ENCODE assay signal across 16 cellular contexts in the genomic region with DNA sequence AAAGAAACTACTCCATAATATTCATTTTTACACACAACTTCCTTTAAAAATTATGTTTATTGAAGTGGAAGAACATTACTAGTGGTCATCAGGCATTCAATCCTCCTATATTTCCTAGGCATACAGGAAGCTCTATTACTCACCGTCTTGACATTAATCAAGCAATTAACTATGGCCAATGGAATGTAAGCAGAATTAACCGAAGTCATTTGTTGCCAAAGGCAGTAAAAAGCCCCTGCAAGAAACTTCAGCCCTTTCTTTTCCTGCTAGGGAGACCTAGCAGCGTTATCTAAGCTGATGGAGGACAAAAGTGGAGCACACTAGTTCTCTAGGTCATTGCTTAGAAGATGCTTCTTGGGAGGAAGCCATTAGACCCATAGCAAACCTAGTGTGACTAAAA.
A peak's percentile ranks its signal among the peaks of the same experiment; 100 is the strongest.
DNase-seq lines count a peak whose midpoint lies in the region; ATAC-seq, FAIRE-seq and TF ChIP-seq lines count a peak whose summit lies in the region.
"Had no signal": no experiment of that assay in that cellular context is flagged by ENCODE, and none has a peak within 500 bp of the region (broad histone marks: within the 10 kb centered on the region; RNA-seq: fewer than 3 reads in every experiment).

No MANE protein-coding gene starts in this region.

- H3K36me3 ChIP-seq in IMR-90 (ENCODE audit: control insufficient read depth, insufficient read depth, low read length) (no peaks in the 10 kb centered on the region), keratinocyte (ENCODE audit: control insufficient read depth in 2 of 2, extremely low read depth in 1 of 2, insufficient read depth in 2 of 2, low read length in 2 of 2) (no peaks in the 10 kb centered on the region), gastroesophageal sphincter (no peaks in the 10 kb centered on the region), trophoblast cell (ENCODE audit: control insufficient read depth in 1 of 2, insufficient read depth in 2 of 2, low read length in 2 of 2) (no peaks in the 10 kb centered on the region)
- H3K36me3 ChIP-seq: SJCRH30 had no signal

- in situ Hi-C loops in IMR-90 (cut with MboI; ENCODE audit: low sequenced_read_pairs) (no loop called here), astrocyte of the cerebellum (cut with HindIII; ENCODE audit: low sequenced_read_pairs) (no loop called here)

- DNase-seq in Daoy (ENCODE audit: low read depth) (peak; percentile 22), IMR-90 (peak; percentile 81), astrocyte of the cerebellum (ENCODE audit: low read depth) (peak; percentile 26), keratinocyte (ENCODE audit: low read depth, low spot score) (no peak), trophoblast cell (no peak), A172 (ENCODE audit: low spot score) (no peak)
- DNase-seq: DMS79 treated with DMSO at 0.1 percent for 48 hours, Kasumi-1, NCI-H187 treated with DMSO at 0.1 percent for 48 hours, NCI-H2171, NCI-H774, SJCRH30 had no signal

- WGBS in IMR-90 (ENCODE audit: extremely low coverage in 2 of 2, insufficient read length in 1 of 2), 2 experiments: no CpG with 5 or more reads among the region's 3 CpGs
- 31 to 45% methylated on average over 3 of the region's 3 CpGs for WGBS in gastroesophageal sphincter (ENCODE audit: low coverage in 1 of 2), 2 donors
- no CpG with 5 or more reads among the region's 3 CpGs for WGBS in trophoblast cell (ENCODE audit: extremely low coverage, insufficient coverage, insufficient read length)

- H3K23ac ChIP-seq in IMR-90 (ENCODE audit: low read depth, low read length): no peak overlapping the region
- no peak overlapping the region for H3K23ac ChIP-seq in trophoblast cell (ENCODE audit: low read length)

- ATAC-seq in IMR-90 (ENCODE audit: low read depth): peak; percentile 71
- ATAC-seq in GM18867 (IDR thresholded peaks at IDR 0.05; ENCODE audit: unreplicated experiment): no peak
- ATAC-seq in gastroesophageal sphincter: no peak
- ATAC-seq: A549 had no signal

- H3K79me1 ChIP-seq in IMR-90 (ENCODE audit: low read depth in 1 of 2, low read length in 2 of 2) (no peaks in the 10 kb centered on the region), trophoblast cell (ENCODE audit: low read length) (no peaks in the 10 kb centered on the region)

- dilution Hi-C loops in IMR-90 (cut with HindIII; ENCODE audit: low sequenced_read_pairs, unreplicated experiment): no loop called here
- dilution Hi-C loops in keratinocyte (cut with MboI; ENCODE audit: extremely low pct_ligation_motif_present, low sequenced_read_pairs): no loop called here

- no peak overlapping the region for H4K12ac ChIP-seq in trophoblast cell (ENCODE audit: low read depth, low read length)

- no peak overlapping the region for H3K56ac ChIP-seq in IMR-90 (ENCODE audit: extremely low read depth, insufficient read depth, low read length)

- POLR2A ChIA-PET in IMR-90 (lab: Charles Lee; ENCODE audit: unreplicated experiment): no interaction called here

- H3K4ac ChIP-seq in IMR-90 (ENCODE audit: low read depth, low read length): peak overlapping the region; percentile 37; the same call in 1 of the 2 replicates
- H3K4ac ChIP-seq in trophoblast cell (ENCODE audit: low read depth, low read length): no peak overlapping the region

- intact Hi-C loops in IMR-90 (cut with micrococcal nuclease): no loop called here

- H3K14ac ChIP-seq in IMR-90 (replicated peaks; ENCODE audit: low read depth, low read length) (no peak overlapping the region), trophoblast cell (ENCODE audit: low read length) (no peak overlapping the region)

- H2BK12ac ChIP-seq in trophoblast cell (ENCODE audit: low read length): no peak overlapping the region

- H3K4me3 ChIP-seq in IMR-90 (ENCODE audit: insufficient read depth, low read depth, low read length) (no peak overlapping the region), astrocyte of the cerebellum (ENCODE audit: low read depth, low read length) (no peak overlapping the region), keratinocyte (ENCODE audit: control insufficient read depth in 2 of 3, extremely low read depth in 1 of 3, insufficient read depth in 2 of 3, low read depth in 1 of 3, low read length in 3 of 3) (no peak overlapping the region), gastroesophageal sphincter (no peak overlapping the region), trophoblast cell (ENCODE audit: low read depth, low read length) (no peak overlapping the region)
- H3K4me3 ChIP-seq: A549, SJCRH30 had no signal

- H2BK15ac ChIP-seq in IMR-90 (ENCODE audit: low read depth, low read length): 0 out of 3 replicates have a peak overlapping the region, but pooled peaks have one; percentile 45

- no peak overlapping the region for H2AK9ac ChIP-seq in IMR-90 (replicated peaks; ENCODE audit: low read depth, low read length, poor library complexity)

- no peaks in the 10 kb centered on the region for H3K27me3 ChIP-seq in IMR-90 (ENCODE audit: control insufficient read depth, insufficient read depth, low read length)
- H3K27me3 ChIP-seq in keratinocyte (ENCODE audit: control insufficient read depth, extremely low read depth, insufficient read depth, low read length): no peaks in the 10 kb centered on the region
- H3K27me3 ChIP-seq in gastroesophageal sphincter: no peaks in the 10 kb centered on the region
- H3K27me3 ChIP-seq in trophoblast cell (ENCODE audit: insufficient read depth, low read length): no peaks in the 10 kb centered on the region
- H3K27me3 ChIP-seq: SJCRH30 had no signal

- H2AFZ ChIP-seq in IMR-90 (replicated peaks; ENCODE audit: low read length, poor library complexity) (no peak overlapping the region), keratinocyte (ENCODE audit: control insufficient read depth, low read length) (peak overlapping the region; percentile 30), trophoblast cell (ENCODE audit: insufficient read depth, low read length, poor library complexity) (no peak overlapping the region)

- H2BK120ac ChIP-seq in IMR-90 (ENCODE audit: low read depth, low read length) (peak overlapping the region; percentile 63), trophoblast cell (ENCODE audit: insufficient read depth, low read length, poor library complexity) (no peak overlapping the region)

- H4K20me1 ChIP-seq in IMR-90 (ENCODE audit: insufficient read depth, low read length) (no peaks in the 10 kb centered on the region), keratinocyte (ENCODE audit: control insufficient read depth, extremely low read depth, insufficient read depth, low read length) (no peaks in the 10 kb centered on the region)

- H3K4me2 ChIP-seq in IMR-90 (ENCODE audit: low read depth, low read length): peak overlapping the region; percentile 95; the same call in 1 of the 2 replicates
- H3K4me2 ChIP-seq in keratinocyte (ENCODE audit: control insufficient read depth, extremely low read depth, insufficient read depth, low read depth, low read length): no peak overlapping the region
- no peak overlapping the region for H3K4me2 ChIP-seq in trophoblast cell (ENCODE audit: low read length)
- H3K4me2 ChIP-seq: A549 had no signal

- H2AK5ac ChIP-seq in IMR-90 (ENCODE audit: low read depth, low read length): no peak overlapping the region
- no peak overlapping the region for H2AK5ac ChIP-seq in trophoblast cell (ENCODE audit: low read length)

- H4K5ac ChIP-seq in IMR-90 (ENCODE audit: low read depth, low read length): peak overlapping the region; percentile 92; the same call in 1 of the 2 replicates

- H4K8ac ChIP-seq in IMR-90 (ENCODE audit: low read depth in 2 of 2, low read length in 2 of 2) (peak overlapping the region in 1 of 2 experiments; percentile 32; a peak in 2 of 4 replicates), trophoblast cell (ENCODE audit: low read depth, low read length) (no peak overlapping the region)

- H3K4me1 ChIP-seq in IMR-90 (ENCODE audit: control insufficient read depth, insufficient read depth, low read length): peaks cover 2% of the 10 kb centered on the region; the same call in 1 of the 2 replicates
- peaks cover 4% of the 10 kb centered on the region for H3K4me1 ChIP-seq in keratinocyte (ENCODE audit: control insufficient read depth, extremely low read depth, insufficient read depth, low read length)
- no peaks in the 10 kb centered on the region for H3K4me1 ChIP-seq in gastroesophageal sphincter
- H3K4me1 ChIP-seq in trophoblast cell (ENCODE audit: control insufficient read depth in 1 of 2, insufficient read depth in 2 of 2, low read length in 2 of 2): no peaks in the 10 kb centered on the region
- H3K4me1 ChIP-seq: A549, SJCRH30 had no signal

- H3K18ac ChIP-seq in IMR-90 (ENCODE audit: low read depth, low read length): peak overlapping the region; percentile 93; the same call in 1 of the 2 replicates
- H3K18ac ChIP-seq in trophoblast cell (ENCODE audit: low read length): no peak overlapping the region

- TF ChIP-seq POLR2A in IMR-90 (IDR thresholded peaks at IDR 0.05; ENCODE audit: low read depth, low read length) (no peak), gastroesophageal sphincter (IDR thresholded peaks at IDR 0.05) (no peak)

- H3K79me2 ChIP-seq in keratinocyte (ENCODE audit: control insufficient read depth, insufficient read depth, low read length) (no peaks in the 10 kb centered on the region), trophoblast cell (ENCODE audit: control insufficient read depth, insufficient read depth, low read length, poor library complexity) (no peaks in the 10 kb centered on the region)

- BruUV-seq in IMR-90 (replicated peaks; lab: Mats Ljungman, UMichigan): no TSS peak

- H3K9me3 ChIP-seq in IMR-90 (ENCODE audit: control insufficient read depth, insufficient read depth, low read length) (no peaks in the 10 kb centered on the region), keratinocyte (ENCODE audit: control insufficient read depth, low read depth, low read length) (no peaks in the 10 kb centered on the region), gastroesophageal sphincter (no peaks in the 10 kb centered on the region), trophoblast cell (ENCODE audit: insufficient read depth, low read depth, low read length) (no peaks in the 10 kb centered on the region)
- H3K9me3 ChIP-seq: A549, SJCRH30 had no signal

- TF ChIP-seq RAD21 in IMR-90 (IDR thresholded peaks at IDR 0.05; ENCODE audit: low read length): no peak

- H3K9me1 ChIP-seq in IMR-90 (ENCODE audit: insufficient read depth, low read length): no peaks in the 10 kb centered on the region
- no peaks in the 10 kb centered on the region for H3K9me1 ChIP-seq in keratinocyte (ENCODE audit: control insufficient read depth, extremely low read depth, insufficient read depth, low read length)

- FAIRE-seq in keratinocyte (lab: Jason Lieb, UNC): no peak
- FAIRE-seq: A549, H54 had no signal

- H2BK5ac ChIP-seq in IMR-90 (ENCODE audit: low read depth, low read length, poor library complexity, severe bottlenecking): peak overlapping the region; percentile 91
- H2BK5ac ChIP-seq in trophoblast cell (ENCODE audit: low read depth, low read length, poor library complexity): no peak overlapping the region

- H4K91ac ChIP-seq in IMR-90 (ENCODE audit: insufficient read depth, low read depth, low read length) (0 out of 2 replicates have a peak overlapping the region, but pooled peaks have one; percentile 37), trophoblast cell (ENCODE audit: low read depth, low read length) (no peak overlapping the region)

- no peak for TF ChIP-seq EP300 in gastroesophageal sphincter (IDR thresholded peaks at IDR 0.05)

- CTCF ChIA-PET in IMR-90 (lab: Yijun Ruan, JAX): no interaction called here

- TF ChIP-seq CTCF in IMR-90 (conservative IDR thresholded peaks at IDR 0.05; ENCODE audit: low read depth, low read length) (no peak), astrocyte of the cerebellum (IDR thresholded peaks at IDR 0.05; ENCODE audit: low read depth, low read length, missing control alignments) (no peak), keratinocyte (optimal IDR thresholded peaks at IDR 0.05 in 1 of 3, IDR thresholded peaks at IDR 0.05 in 1 of 3, conservative IDR thresholded peaks at IDR 0.05 in 1 of 3; ENCODE audit: extremely low read depth in 1 of 3, insufficient read depth in 2 of 3, low read length in 3 of 3) (no peak), gastroesophageal sphincter (IDR thresholded peaks at IDR 0.05) (no peak)

- no peak overlapping the region for H3K27ac ChIP-seq in IMR-90 (ENCODE audit: insufficient read depth, low read length)
- no peak overlapping the region for H3K27ac ChIP-seq in keratinocyte (ENCODE audit: control insufficient read depth, insufficient read depth, low read length)
- no peak overlapping the region for H3K27ac ChIP-seq in gastroesophageal sphincter
- H3K27ac ChIP-seq in trophoblast cell (ENCODE audit: low read depth, low read length): no peak overlapping the region
- H3K27ac ChIP-seq: A549, SJCRH30 had no signal

- peak overlapping the region; percentile 61 for H2BK20ac ChIP-seq in IMR-90 (ENCODE audit: low read depth, low read length)

- H3K9ac ChIP-seq in IMR-90 (ENCODE audit: low read depth, low read length): no peak overlapping the region
- H3K9ac ChIP-seq in keratinocyte (ENCODE audit: control insufficient read depth, extremely low read depth, insufficient read depth, low read length): no peak overlapping the region
- no peak overlapping the region for H3K9ac ChIP-seq in trophoblast cell (ENCODE audit: low read length)

Comparison
In these comparisons a context has a peak if more than half of its experiments do, and no peak if none do; other contexts are left out.
1. DNase-seq: peak in Daoy (single experiment), IMR-90 (single experiment) and astrocyte of the cerebellum (single experiment); none in keratinocyte (single experiment), trophoblast cell (0 of 2) and A172 (single experiment).